Comparison of ENCODE assay signal across 1 cellular context in genomic region chr2:143063612-143064200, GRCh38.
TF ChIP-seq lines count a peak whose summit lies in the region.

No MANE protein-coding gene starts in this region.

TF ChIP-seq in K562, 482 proteins besides CTCF, POLR2A, EP300 and RAD21 (continued from another document):
- TF ChIP-seq, protein P1, sequence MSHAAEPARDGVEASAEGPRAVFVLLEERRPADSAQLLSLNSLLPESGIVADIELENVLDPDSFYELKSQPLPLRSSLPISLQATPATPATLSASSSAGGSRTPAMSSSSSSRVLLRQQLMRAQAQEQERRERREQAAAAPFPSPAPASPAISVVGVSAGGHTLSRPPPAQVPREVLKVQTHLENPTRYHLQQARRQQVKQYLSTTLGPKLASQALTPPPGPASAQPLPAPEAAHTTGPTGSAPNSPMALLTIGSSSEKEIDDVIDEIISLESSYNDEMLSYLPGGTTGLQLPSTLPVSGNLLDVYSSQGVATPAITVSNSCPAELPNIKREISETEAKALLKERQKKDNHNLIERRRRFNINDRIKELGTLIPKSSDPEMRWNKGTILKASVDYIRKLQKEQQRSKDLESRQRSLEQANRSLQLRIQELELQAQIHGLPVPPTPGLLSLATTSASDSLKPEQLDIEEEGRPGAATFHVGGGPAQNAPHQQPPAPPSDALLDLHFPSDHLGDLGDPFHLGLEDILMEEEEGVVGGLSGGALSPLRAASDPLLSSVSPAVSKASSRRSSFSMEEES (CRISPR knock-in tag; IDR thresholded peaks at IDR 0.05), result peak; percentile 80
